In genomic region chr14:95683793-95684192, GRCh38 we compare ENCODE assay signal across 8 cellular contexts. TPM values are rescaled to one million over a fixed set of nuclear protein-coding genes. Genes with fewer than 3 reads are reported as not detected.
DNase-seq lines count a peak whose midpoint lies in the region; ATAC-seq and TF ChIP-seq lines count a peak whose summit lies in the region.

No MANE protein-coding gene starts in this region.

- POLR2A ChIA-PET in SK-N-SH (lab: Yijun Ruan, JAX), result no interaction called here

- H3K4me3 ChIP-seq in AG10803 (ENCODE audit: low read length), result no peak overlapping the region
- H3K4me3 ChIP-seq in WERI-Rb-1 (ENCODE audit: low read depth, low read length), result no peak overlapping the region
- H3K4me3 ChIP-seq in SK-N-SH (ENCODE audit: low read depth in 2 of 2, low read length in 1 of 2), result no peak overlapping the region

- H3K9ac ChIP-seq in SK-N-SH, result no peak overlapping the region

- CTCF ChIA-PET in SK-N-SH (lab: Yijun Ruan, JAX), result interaction anchor here (1.1 kb wide), 1 partner anchor 10 kb away, joined by 4 read pairs; no protein-coding TSS in a partner anchor

- peak; percentile 64 for ATAC-seq in GM19351 (IDR thresholded peaks at IDR 0.05; ENCODE audit: unreplicated experiment)
- ATAC-seq in GM18909 (IDR thresholded peaks at IDR 0.05; ENCODE audit: poor library complexity, unreplicated experiment), result no peak

- peaks cover 28% of the 10 kb centered on the region for H3K27me3 Mint-ChIP-seq in type B pancreatic cell

- H3K27me3 ChIP-seq in WERI-Rb-1 (ENCODE audit: insufficient read depth, low read depth, severe bottlenecking) (no peaks in the 10 kb centered on the region), SK-N-SH (ENCODE audit: insufficient read depth) (no peaks in the 10 kb centered on the region)

- H3K4me1 Mint-ChIP-seq in type B pancreatic cell (ENCODE audit: unreplicated experiment), result no peaks in the 10 kb centered on the region

- H3K79me2 ChIP-seq in SK-N-SH (ENCODE audit: insufficient read depth), result no peaks in the 10 kb centered on the region

- H4K20me1 ChIP-seq in SK-N-SH (ENCODE audit: insufficient read depth), result no peaks in the 10 kb centered on the region

- H3K27ac ChIP-seq in WERI-Rb-1, result no peak overlapping the region
- H3K27ac ChIP-seq in SK-N-SH (ENCODE audit: low read depth in 2 of 2, low read length in 1 of 2), result no peak overlapping the region

- H3K9me3 Mint-ChIP-seq in type B pancreatic cell, result no peaks in the 10 kb centered on the region

- TF ChIP-seq EP300 in SK-N-SH (IDR thresholded peaks at IDR 0.05; ENCODE audit: borderline replicate concordance in 1 of 2, low read depth in 1 of 2, low read length in 1 of 2), result no peak

- H3K4me1 ChIP-seq in SK-N-SH (ENCODE audit: control insufficient read depth in 1 of 2, insufficient read depth in 2 of 2, low read depth in 1 of 2, low read length in 1 of 2), result no peaks in the 10 kb centered on the region

- peak; percentile 48 for TF ChIP-seq CTCF in AG10803 (conservative IDR thresholded peaks at IDR 0.05; ENCODE audit: low read length)
- TF ChIP-seq CTCF in WERI-Rb-1 (IDR thresholded peaks at IDR 0.05; ENCODE audit: low read depth, low read length), result peak; percentile 66
- peak; percentile 52 for TF ChIP-seq CTCF in type B pancreatic cell (conservative IDR thresholded peaks at IDR 0.05)
- no peak; the same call in 1 of the 2 replicates for TF ChIP-seq CTCF in SK-N-SH (IDR thresholded peaks at IDR 0.05)

- H3K36me3 Mint-ChIP-seq in type B pancreatic cell, result no peaks in the 10 kb centered on the region

- H2AFZ ChIP-seq in SK-N-SH (ENCODE audit: low read depth), result no peak overlapping the region

- H3K4me3 Mint-ChIP-seq in type B pancreatic cell, result no peak overlapping the region

- DNase-seq in AG10803 (ENCODE audit: low read depth) (no peak), WERI-Rb-1 (no peak), glomerular visceral epithelial cell (ENCODE audit: extremely low spot score) (peak; percentile 2), type B pancreatic cell (ENCODE audit: extremely low spot score, unreplicated experiment) (no peak), SK-N-SH (no peak), cardiac septum (ENCODE audit: low spot score) (no peak)

- no peaks in the 10 kb centered on the region for H3K9me2 ChIP-seq in SK-N-SH

- H3F3A ChIP-seq in SK-N-SH (replicated peaks; ENCODE audit: insufficient read depth), result no peaks in the 10 kb centered on the region

- H3K27ac Mint-ChIP-seq in type B pancreatic cell, result no peak overlapping the region

- H3K36me3 ChIP-seq in WERI-Rb-1 (no peaks in the 10 kb centered on the region), SK-N-SH (replicated peaks in 1 of 2; ENCODE audit: control insufficient read depth in 1 of 2, insufficient read depth in 2 of 2, low read length in 1 of 2) (no peaks in the 10 kb centered on the region)

- intact Hi-C loops in cardiac septum (cut with DNase I), result no loop called here

- no peak for TF ChIP-seq RAD21 in SK-N-SH (IDR thresholded peaks at IDR 0.05; ENCODE audit: low read length)

- no peaks in the 10 kb centered on the region for H3K9me3 ChIP-seq in WERI-Rb-1 (ENCODE audit: severe bottlenecking)
- H3K9me3 ChIP-seq in SK-N-SH, result no peaks in the 10 kb centered on the region

- 38% methylated on average over 2 of the region's 4 CpGs for WGBS in SK-N-SH (ENCODE audit: low lambda C conversion rate)

- H3K4me2 ChIP-seq in SK-N-SH, result no peak overlapping the region

TF ChIP-seq in SK-N-SH, 30 proteins besides CTCF, POLR2A, EP300 and RAD21:
- TF ChIP-seq FOSL2 (IDR thresholded peaks at IDR 0.05; ENCODE audit: borderline replicate concordance, low read depth) (no peak), RCOR1 (IDR thresholded peaks at IDR 0.05; ENCODE audit: low read length) (no peak), TAF1 (IDR thresholded peaks at IDR 0.05; ENCODE audit: borderline replicate concordance, low read depth, low read length) (no peak), NRF1 (IDR thresholded peaks at IDR 0.05; ENCODE audit: low read depth, low read length) (no peak), MXI1 (IDR thresholded peaks at IDR 0.05; ENCODE audit: low read depth, low read length) (no peak), FOXM1 (IDR thresholded peaks at IDR 0.05; ENCODE audit: low read depth) (no peak), JUND (IDR thresholded peaks at IDR 0.05) (no peak), TCF12 (IDR thresholded peaks at IDR 0.05) (no peak), POLR2AphosphoS5 (IDR thresholded peaks at IDR 0.05; ENCODE audit: low read depth, low read length) (no peak), FOXJ3 (CRISPR knock-in tag; IDR thresholded peaks at IDR 0.05) (no peak), SMC3 (IDR thresholded peaks at IDR 0.05; ENCODE audit: low read depth, low read length) (no peak), GATA2 (CRISPR knock-in tag; IDR thresholded peaks at IDR 0.05) (no peak), USF1 (IDR thresholded peaks at IDR 0.05; ENCODE audit: borderline replicate concordance, low read depth) (no peak), CHD2 (IDR thresholded peaks at IDR 0.05; ENCODE audit: low read length, partially characterized antibody) (no peak), EZH2phosphoT487 (IDR thresholded peaks at IDR 0.05; ENCODE audit: borderline replicate concordance, low read depth) (no peak), RXRA (IDR thresholded peaks at IDR 0.05; ENCODE audit: borderline replicate concordance, low read depth) (no peak)
- TF ChIP-seq, protein P1, sequence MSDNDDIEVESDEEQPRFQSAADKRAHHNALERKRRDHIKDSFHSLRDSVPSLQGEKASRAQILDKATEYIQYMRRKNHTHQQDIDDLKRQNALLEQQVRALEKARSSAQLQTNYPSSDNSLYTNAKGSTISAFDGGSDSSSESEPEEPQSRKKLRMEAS (IDR thresholded peaks at IDR 0.05; ENCODE audit: low read depth), result no peak

RNA-seq across cellular contexts. Expression of gene TCL1B, which starts 2.4 kb away (rescaled TPM):
- total RNA-seq in type B pancreatic cell (ENCODE audit: low replicate concordance), result not detected in 2 replicates
- polyA plus RNA-seq in SK-N-SH (2012; rRNA removed), result not detected in 2 replicates
- not detected in 2 replicates for polyA plus RNA-seq in SK-N-SH (2012; cell fraction: cytosol; rRNA removed)
- not detected in 2 replicates for polyA plus RNA-seq in SK-N-SH (2012; cell fraction: nucleus; rRNA removed)
- total RNA-seq in cardiac septum, result not detected

RNA-seq across cellular contexts. Expression of gene TCL1A, which starts 30.1 kb away (rescaled TPM):
- total RNA-seq in type B pancreatic cell (ENCODE audit: low replicate concordance), result not detected in 2 replicates
- polyA plus RNA-seq in SK-N-SH (2012; rRNA removed), result not detected in 2 replicates
- polyA plus RNA-seq in SK-N-SH (2012; cell fraction: cytosol; rRNA removed), result not detected in 2 replicates
- not detected in 2 replicates for polyA plus RNA-seq in SK-N-SH (2012; cell fraction: nucleus; rRNA removed)
- total RNA-seq in cardiac septum, result not detected
